In the genomic region with DNA sequence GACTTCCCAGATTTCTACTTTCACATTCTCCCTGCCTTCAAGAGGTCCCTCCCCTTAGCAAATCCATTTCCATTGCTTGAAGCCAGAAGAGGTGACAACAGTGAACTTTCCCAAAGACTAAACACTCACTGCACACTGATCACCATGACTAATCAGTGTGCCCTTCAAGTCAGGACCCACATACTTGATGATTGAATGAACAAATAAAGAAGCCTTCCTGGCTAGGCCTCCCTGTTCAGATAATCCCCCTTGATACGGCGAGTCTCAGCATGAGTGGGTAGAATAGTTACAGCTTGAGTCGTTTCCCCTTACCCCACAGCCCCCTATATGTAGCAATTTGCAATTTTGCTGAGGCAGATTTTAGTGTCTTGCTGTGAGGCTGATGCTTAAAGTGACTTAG, we compare ENCODE assay signal across 16 cellular contexts.
DNase-seq lines count a peak whose midpoint lies in the region; ATAC-seq and TF ChIP-seq lines count a peak whose summit lies in the region.
"Had no signal": no experiment of that assay in that cellular context is flagged by ENCODE, and none has a peak within 500 bp of the region (broad histone marks: within the 10 kb centered on the region; RNA-seq: fewer than 3 reads in every experiment).

No MANE protein-coding gene starts in this region.

- H3K4me1 ChIP-seq in SJSA1 (replicated peaks) = peaks cover 49% of the 10 kb centered on the region
- H3K4me1 ChIP-seq: vagina had no signal

- H3K27ac ChIP-seq in SJSA1 = peak overlapping the region; percentile 64
- H3K27ac ChIP-seq: skin epidermis, vagina had no signal

- no peak for TF ChIP-seq CTCF in retinal pigment epithelial cell (conservative IDR thresholded peaks at IDR 0.05; ENCODE audit: low read depth, low read length)

- ATAC-seq in HG03442 (IDR thresholded peaks at IDR 0.05; ENCODE audit: unreplicated experiment) (no peak), GM18511 (IDR thresholded peaks at IDR 0.05; ENCODE audit: unreplicated experiment) (no peak)

- DNase-seq in H4 (ENCODE audit: low spot score) = peak; percentile 56
- DNase-seq in SJSA1 (ENCODE audit: low read depth in 1 of 2, low spot score in 2 of 2) = peak; percentile 68 to 78
- DNase-seq in fibroblast of peridontal ligament (ENCODE audit: extremely low read depth) = peak; percentile 55
- peak; percentile 91 for DNase-seq in retinal pigment epithelial cell (ENCODE audit: low read depth)
- DNase-seq in NOMO-1 treated with DMSO at 0.1 percent for 48 hours (lab: John Stamatoyannopoulos, UW; ENCODE audit: unreplicated experiment) = no peak
- DNase-seq: activated CD4-positive, alpha-beta T cell treated with anti-CD3 and anti-CD28 coated beads for 48 hours; activated gamma-delta T cell; cortex of kidney; GDM1; GOT3; NCI-H2171 treated with DMSO at 0.1 percent for 48 hours; SHP77 treated with DMSO at 0.1 percent for 48 hours had no signal

- no peak overlapping the region for H3K4me3 ChIP-seq in SJSA1
- no peak overlapping the region for H3K4me3 ChIP-seq in retinal pigment epithelial cell (ENCODE audit: low read length)
- H3K4me3 ChIP-seq: skin epidermis, vagina had no signal

- H3K27me3 ChIP-seq in SJSA1 (replicated peaks) = no peaks in the 10 kb centered on the region
- H3K27me3 ChIP-seq: vagina had no signal

- H3K36me3 ChIP-seq in SJSA1 = no peaks in the 10 kb centered on the region
- H3K36me3 ChIP-seq: vagina had no signal

- no peaks in the 10 kb centered on the region for H3K9me3 ChIP-seq in SJSA1 (replicated peaks)
- H3K9me3 ChIP-seq: vagina had no signal
